Comparison of ENCODE assay signal across 17 cellular contexts in the genomic region with DNA sequence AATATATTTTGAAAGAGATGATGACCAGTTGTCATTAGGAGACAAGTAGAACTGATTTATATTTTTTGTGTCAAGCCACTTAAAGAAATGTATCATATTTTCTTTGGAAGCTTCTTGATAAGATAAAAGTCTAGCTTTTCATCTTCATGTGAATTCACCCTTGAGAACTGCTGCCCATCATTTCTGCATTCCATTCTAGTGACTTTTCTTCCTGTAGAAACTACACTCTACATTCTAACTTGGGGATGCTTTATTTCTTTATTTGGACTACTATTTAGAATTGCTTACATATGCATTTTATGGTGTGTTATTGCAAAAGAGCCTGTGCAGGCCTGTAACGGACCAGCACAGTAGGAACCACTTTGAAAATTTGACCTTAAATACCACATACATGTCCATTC.
DNase-seq lines count a peak whose midpoint lies in the region; ATAC-seq, FAIRE-seq and TF ChIP-seq lines count a peak whose summit lies in the region.
"Had no signal": no experiment of that assay in that cellular context is flagged by ENCODE, and none has a peak within 500 bp of the region (broad histone marks: within the 10 kb centered on the region; RNA-seq: fewer than 3 reads in every experiment).

No MANE protein-coding gene starts in this region.

- POLR2A ChIA-PET in A549 (lab: Yijun Ruan, JAX) = no interaction called here

- intact Hi-C loops in Calu3 (cut with micrococcal nuclease; ENCODE audit: unreplicated experiment) = no loop called here

- peaks cover 28% of the 10 kb centered on the region for H3K4me1 Mint-ChIP-seq in HFFc6 (ENCODE audit: low read depth)
- H3K4me1 Mint-ChIP-seq in activated naive CD8-positive, alpha-beta T cell treated with anti-CD3 and anti-CD28 coated beads for 36 hours = no peaks in the 10 kb centered on the region
- no peaks in the 10 kb centered on the region for H3K4me1 Mint-ChIP-seq in Calu3 (ENCODE audit: low read depth, unreplicated experiment)

- TF ChIP-seq POLR2A in A549 (IDR thresholded peaks at IDR 0.05; ENCODE audit: low read length) = no peak

- H3K4me3 Mint-ChIP-seq in HFFc6 = peak overlapping the region; percentile 29; the same call in 1 of the 2 replicates
- H3K4me3 Mint-ChIP-seq in activated naive CD8-positive, alpha-beta T cell treated with anti-CD3 and anti-CD28 coated beads for 36 hours = no peak overlapping the region
- H3K4me3 Mint-ChIP-seq in Calu3 (ENCODE audit: low read depth, unreplicated experiment) = no peak overlapping the region
- H3K4me3 Mint-ChIP-seq: activated CD4-positive, alpha-beta memory T cell treated with anti-CD3 and anti-CD28 coated beads for 36 hours had no signal

- no peak overlapping the region for H3K4me3 ChIP-seq in A549

- H3K27me3 Mint-ChIP-seq in HFFc6 (ENCODE audit: insufficient read depth) = no peaks in the 10 kb centered on the region
- no peaks in the 10 kb centered on the region for H3K27me3 Mint-ChIP-seq in activated naive CD8-positive, alpha-beta T cell treated with anti-CD3 and anti-CD28 coated beads for 36 hours
- H3K27me3 Mint-ChIP-seq in Calu3 (ENCODE audit: unreplicated experiment) = no peaks in the 10 kb centered on the region
- H3K27me3 Mint-ChIP-seq: activated CD4-positive, alpha-beta memory T cell treated with anti-CD3 and anti-CD28 coated beads for 36 hours had no signal

- no peak overlapping the region for H3K4me2 ChIP-seq in A549

- TF ChIP-seq RAD21 in A549 (conservative IDR thresholded peaks at IDR 0.05 in 1 of 2, IDR thresholded peaks at IDR 0.05 in 1 of 2) = no peak

- BruUV-seq in Calu3 (replicated peaks; lab: Mats Ljungman, UMichigan) = no TSS peak

- no peak for TF ChIP-seq CTCF in A549 (IDR thresholded peaks at IDR 0.05)
- TF ChIP-seq CTCF in HFFc6 (IDR thresholded peaks at IDR 0.05) = no peak
- TF ChIP-seq CTCF in Calu3 (IDR thresholded peaks at IDR 0.05; ENCODE audit: unreplicated experiment) = no peak

- DNase-seq in A549 (ENCODE audit: low read depth in 1 of 2, low spot score in 1 of 2) = no peak
- DNase-seq in HFFc6 = peak; percentile 45
- DNase-seq in astrocyte of the hippocampus (ENCODE audit: low read depth, low spot score) = peak; percentile 38
- peak; percentile 17 for DNase-seq in hepatic stellate cell (ENCODE audit: low spot score)
- no peak for DNase-seq in NCI-H510A (lab: John Stamatoyannopoulos, UW)
- no peak for DNase-seq in activated naive CD8-positive, alpha-beta T cell treated with anti-CD3 and anti-CD28 coated beads for 36 hours
- no peak for DNase-seq in T-helper 1 cell
- no peak for DNase-seq in Calu3
- DNase-seq: activated CD4-positive, alpha-beta memory T cell treated with anti-CD3 and anti-CD28 coated beads for 36 hours; activated naive CD4-positive, alpha-beta T cell treated with Interleukin-2 at 50 U/mL for 16 hours; AML-193; H7; left ventricle myocardium superior; NCI-H1417; NCI-H526; T1000 had no signal

- FAIRE-seq in A549 (lab: Jason Lieb, UNC) = no peak
- FAIRE-seq: GM18507 had no signal

- no peak overlapping the region for H3K27ac ChIP-seq in A549

- no peaks in the 10 kb centered on the region for H3K4me1 ChIP-seq in A549

- no peaks in the 10 kb centered on the region for H3K9me3 ChIP-seq in A549

- WGBS in A549 (ENCODE audit: missing lambda C conversion rate) = 44% methylated on average over 1 of the region's 1 CpG

- ATAC-seq in A549 = no peak
- ATAC-seq: left ventricle myocardium superior had no signal

- H3K36me3 Mint-ChIP-seq in HFFc6 (ENCODE audit: low read depth) (no peaks in the 10 kb centered on the region), Calu3 (ENCODE audit: insufficient read depth, unreplicated experiment) (no peaks in the 10 kb centered on the region)
- no peaks in the 10 kb centered on the region for H3K36me3 Mint-ChIP-seq in activated naive CD8-positive, alpha-beta T cell treated with anti-CD3 and anti-CD28 coated beads for 36 hours
- H3K36me3 Mint-ChIP-seq: activated CD4-positive, alpha-beta memory T cell treated with anti-CD3 and anti-CD28 coated beads for 36 hours had no signal

- no peaks in the 10 kb centered on the region for H3K9me3 Mint-ChIP-seq in HFFc6
- no peaks in the 10 kb centered on the region for H3K9me3 Mint-ChIP-seq in activated naive CD8-positive, alpha-beta T cell treated with anti-CD3 and anti-CD28 coated beads for 36 hours
- no peaks in the 10 kb centered on the region for H3K9me3 Mint-ChIP-seq in Calu3 (ENCODE audit: low read depth, unreplicated experiment)
- H3K9me3 Mint-ChIP-seq: activated CD4-positive, alpha-beta memory T cell treated with anti-CD3 and anti-CD28 coated beads for 36 hours had no signal

- TF ChIP-seq EP300 in A549 (IDR thresholded peaks at IDR 0.05) = no peak

- H3K27ac Mint-ChIP-seq in HFFc6 (peak overlapping the region; percentile 47), Calu3 (ENCODE audit: unreplicated experiment) (no peak overlapping the region)
- no peak overlapping the region for H3K27ac Mint-ChIP-seq in activated naive CD8-positive, alpha-beta T cell treated with anti-CD3 and anti-CD28 coated beads for 36 hours
- H3K27ac Mint-ChIP-seq: activated CD4-positive, alpha-beta memory T cell treated with anti-CD3 and anti-CD28 coated beads for 36 hours had no signal

- CTCF ChIA-PET in A549 (lab: Yijun Ruan, JAX) (no interaction called here), Calu3 (lab: Charles Lee) (interaction anchor here (0.6 kb wide), 1 partner anchor 52 kb away, joined by 4 read pairs; no protein-coding TSS in a partner anchor)

TF ChIP-seq in A549, 52 proteins besides CTCF, POLR2A, EP300 and RAD21:
- TF ChIP-seq, protein P1, sequence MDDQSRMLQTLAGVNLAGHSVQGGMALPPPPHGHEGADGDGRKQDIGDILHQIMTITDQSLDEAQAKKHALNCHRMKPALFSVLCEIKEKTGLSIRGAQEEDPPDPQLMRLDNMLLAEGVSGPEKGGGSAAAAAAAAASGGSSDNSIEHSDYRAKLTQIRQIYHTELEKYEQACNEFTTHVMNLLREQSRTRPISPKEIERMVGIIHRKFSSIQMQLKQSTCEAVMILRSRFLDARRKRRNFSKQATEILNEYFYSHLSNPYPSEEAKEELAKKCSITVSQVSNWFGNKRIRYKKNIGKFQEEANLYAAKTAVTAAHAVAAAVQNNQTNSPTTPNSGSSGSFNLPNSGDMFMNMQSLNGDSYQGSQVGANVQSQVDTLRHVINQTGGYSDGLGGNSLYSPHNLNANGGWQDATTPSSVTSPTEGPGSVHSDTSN (IDR thresholded peaks at IDR 0.05) = no peak
- TF ChIP-seq MAFK (IDR thresholded peaks at IDR 0.05; ENCODE audit: partially characterized antibody) = peak; percentile 71

Comparison
In these comparisons a context has a peak if more than half of its experiments do, and no peak if none do; other contexts are left out.
1. DNase-seq: peak in HFFc6 (single experiment), astrocyte of the hippocampus (single experiment) and hepatic stellate cell (single experiment); none in A549 (0 of 2), NCI-H510A (single experiment), activated naive CD8-positive, alpha-beta T cell treated with anti-CD3 and anti-CD28 coated beads for 36 hours (single experiment), T-helper 1 cell (0 of 5) and Calu3 (single experiment).